8 cellular contexts compared by ENCODE assay signal in the genomic region with DNA sequence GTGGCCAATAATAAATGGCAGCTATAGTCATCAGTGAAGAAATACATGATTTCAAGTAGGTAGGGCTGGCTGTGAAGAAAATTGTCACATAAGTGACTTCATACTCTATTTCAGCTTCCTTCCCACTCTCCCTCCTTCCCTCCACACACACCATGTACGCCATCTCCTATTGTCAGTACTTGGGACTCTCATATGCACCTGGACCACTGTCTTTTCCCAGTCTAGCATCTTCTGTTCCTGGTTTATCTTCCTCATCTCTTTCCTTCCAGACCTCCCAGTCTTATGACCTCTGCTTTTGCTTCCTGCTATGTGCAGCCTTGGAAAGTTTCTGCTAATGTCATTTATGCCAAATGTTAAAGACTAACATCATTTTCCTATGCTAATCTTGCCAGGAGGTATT. TPM values are rescaled to one million over a fixed set of nuclear protein-coding genes. Genes with fewer than 3 reads are reported as not detected.
"Had no signal": no experiment of that assay in that cellular context is flagged by ENCODE, and none has a peak within 500 bp of the region (broad histone marks: within the 10 kb centered on the region; RNA-seq: fewer than 3 reads in every experiment).

No MANE protein-coding gene starts in this region.

- FAIRE-seq: HTR-8/SVneo, K562 had no signal

- H3K27ac ChIP-seq: HL-60 had no signal

- H3K4me3 Mint-ChIP-seq: IgD-negative memory B cell had no signal

- H3K4me1 Mint-ChIP-seq: IgD-negative memory B cell had no signal

- H3K27ac Mint-ChIP-seq: IgD-negative memory B cell had no signal

- H3K27me3 Mint-ChIP-seq: IgD-negative memory B cell had no signal

- DNase-seq: IMR-90, KBM-7, KG1 had no signal

- H3K36me3 Mint-ChIP-seq: IgD-negative memory B cell had no signal

- H3K4me3 ChIP-seq: K562 had no signal

- ATAC-seq: K562 had no signal

RNA-seq across cellular contexts. Expression of a gene that starts 35.0 kb away (rescaled TPM):
- total RNA-seq: HT1080 had no signal
- polyA plus RNA-seq: IgD-negative memory B cell had no signal
